In the genomic region with DNA sequence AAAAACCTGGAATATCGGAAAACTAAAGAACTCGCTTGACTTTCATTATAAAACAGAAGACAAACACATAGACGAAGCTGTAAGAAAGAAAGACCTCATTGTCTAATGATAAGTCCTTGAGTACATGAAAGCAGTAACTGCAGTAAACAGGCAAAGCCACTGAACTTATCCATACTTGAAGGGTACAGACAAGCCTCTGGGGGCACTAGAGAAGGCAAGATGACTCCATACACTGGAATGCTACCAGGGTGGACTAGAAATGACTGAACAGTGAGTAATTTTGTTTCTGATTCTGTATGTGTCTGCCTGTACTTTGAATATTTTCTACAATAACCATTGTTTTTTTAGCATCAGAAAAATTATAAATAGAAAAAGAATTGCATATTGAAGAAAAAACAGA, we compare ENCODE assay signal across 10 cellular contexts.
A peak's percentile ranks its signal among the peaks of the same experiment; 100 is the strongest.
DNase-seq lines count a peak whose midpoint lies in the region; ATAC-seq, FAIRE-seq and TF ChIP-seq lines count a peak whose summit lies in the region.
"Had no signal": no experiment of that assay in that cellular context is flagged by ENCODE, and none has a peak within 500 bp of the region (broad histone marks: within the 10 kb centered on the region; RNA-seq: fewer than 3 reads in every experiment).

No MANE protein-coding gene starts in this region.

- no peak overlapping the region for H3K27ac Mint-ChIP-seq in stimulated activated naive B cell treated with anti-CD40 and anti-IgM and Interleukin-4, amounts not matched to agents 10 μg/mL and 1 μg/mL and 100 μg/mL, for 72 hours
- H3K27ac Mint-ChIP-seq: CD14-positive monocyte had no signal

- H3K4me3 Mint-ChIP-seq in stimulated activated naive B cell treated with anti-CD40 and anti-IgM and Interleukin-4, amounts not matched to agents 10 μg/mL and 1 μg/mL and 100 μg/mL, for 72 hours, result no peak overlapping the region
- H3K4me3 Mint-ChIP-seq: CD14-positive monocyte had no signal

- TF ChIP-seq CTCF in RWPE2 (IDR thresholded peaks at IDR 0.05; ENCODE audit: poor library complexity, severe bottlenecking) (peak; percentile 75), fibroblast of villous mesenchyme (IDR thresholded peaks at IDR 0.05; ENCODE audit: insufficient read depth, low read depth, low read length) (no peak), kidney (IDR thresholded peaks at IDR 0.05; ENCODE audit: borderline replicate concordance, extremely low read depth, insufficient read depth) (no peak), right atrium auricular region (IDR thresholded peaks at IDR 0.05) (no peak)

- no peaks in the 10 kb centered on the region for H3K4me1 Mint-ChIP-seq in stimulated activated naive B cell treated with anti-CD40 and anti-IgM and Interleukin-4, amounts not matched to agents 10 μg/mL and 1 μg/mL and 100 μg/mL, for 72 hours
- H3K4me1 Mint-ChIP-seq: CD14-positive monocyte had no signal

- FAIRE-seq in kidney (lab: Jason Lieb, UNC), result no peak

- peak; percentile 97 for ATAC-seq in RWPE2 (ENCODE audit: low read depth)
- peak; percentile 38 to 47 for ATAC-seq in stimulated activated naive B cell treated with anti-CD40 and anti-IgM and Interleukin-4, amounts not matched to agents 10 μg/mL and 1 μg/mL and 100 μg/mL, for 72 hours (replicated peaks)
- no peak for ATAC-seq in stimulated activated naive CD8-positive, alpha-beta T cell treated with anti-CD3 and anti-CD28 coated beads, Interleukin-15, Interleukin-2, amounts not matched to agents 100 U/mL and 50 U/mL, for 24 hours

- H3K9ac ChIP-seq in kidney (ENCODE audit: low read length in 2 of 2), result no peak overlapping the region

- H3K4me1 ChIP-seq in RWPE2 (ENCODE audit: insufficient read depth, poor library complexity, severe bottlenecking) (peaks cover 42% of the 10 kb centered on the region), kidney (ENCODE audit: control insufficient read depth in 1 of 2, insufficient read depth in 1 of 2, low read depth in 1 of 2, low read length in 2 of 2) (no peaks in the 10 kb centered on the region), right atrium auricular region (no peaks in the 10 kb centered on the region)

- DNase-seq in SKM-1 treated with dmso at 0.1 percent for 144 hours (lab: John Stamatoyannopoulos, UW; ENCODE audit: unreplicated experiment) (peak; percentile 11), SKM-1 (lab: John Stamatoyannopoulos, UW; ENCODE audit: unreplicated experiment) (no peak), RWPE2 (ENCODE audit: low spot score) (no peak), fibroblast of villous mesenchyme (ENCODE audit: low read depth) (peak; percentile 7), kidney (no peak), right atrium auricular region (ENCODE audit: low spot score) (no peak)
- no peak for DNase-seq in stimulated activated naive B cell treated with anti-CD40 and anti-IgM and Interleukin-4, amounts not matched to agents 10 μg/mL and 1 μg/mL and 100 μg/mL, for 72 hours
- no peak for DNase-seq in stimulated activated naive CD8-positive, alpha-beta T cell treated with anti-CD3 and anti-CD28 coated beads, Interleukin-15, Interleukin-2, amounts not matched to agents 100 U/mL and 50 U/mL, for 24 hours
- DNase-seq: Right ventricle myocardium superior had no signal

- no peaks in the 10 kb centered on the region for H3K27me3 ChIP-seq in RWPE2 (ENCODE audit: insufficient read depth, poor library complexity, severe bottlenecking)
- H3K27me3 ChIP-seq in right atrium auricular region, result no peaks in the 10 kb centered on the region

- no peaks in the 10 kb centered on the region for H3K27me3 Mint-ChIP-seq in stimulated activated naive B cell treated with anti-CD40 and anti-IgM and Interleukin-4, amounts not matched to agents 10 μg/mL and 1 μg/mL and 100 μg/mL, for 72 hours

- no peaks in the 10 kb centered on the region for H3K36me3 Mint-ChIP-seq in stimulated activated naive B cell treated with anti-CD40 and anti-IgM and Interleukin-4, amounts not matched to agents 10 μg/mL and 1 μg/mL and 100 μg/mL, for 72 hours
- H3K36me3 Mint-ChIP-seq: CD14-positive monocyte had no signal

- no peak overlapping the region for H3K4me3 ChIP-seq in RWPE2 (ENCODE audit: severe bottlenecking)
- no peak overlapping the region for H3K4me3 ChIP-seq in fibroblast of villous mesenchyme (ENCODE audit: low read depth, low read length)
- no peak overlapping the region for H3K4me3 ChIP-seq in kidney (ENCODE audit: low read length in 2 of 2)
- H3K4me3 ChIP-seq in right atrium auricular region, result no peak overlapping the region

- no peaks in the 10 kb centered on the region for H3K9me3 Mint-ChIP-seq in stimulated activated naive B cell treated with anti-CD40 and anti-IgM and Interleukin-4, amounts not matched to agents 10 μg/mL and 1 μg/mL and 100 μg/mL, for 72 hours
- H3K9me3 Mint-ChIP-seq: CD14-positive monocyte had no signal

- H3K9me3 ChIP-seq in RWPE2 (ENCODE audit: severe bottlenecking), result no peaks in the 10 kb centered on the region
- H3K9me3 ChIP-seq in kidney (ENCODE audit: control insufficient read depth in 1 of 2, low read length in 2 of 2), result no peaks in the 10 kb centered on the region
- no peaks in the 10 kb centered on the region for H3K9me3 ChIP-seq in right atrium auricular region

- H3K27ac ChIP-seq in RWPE2 (ENCODE audit: poor library complexity, severe bottlenecking), result peak overlapping the region; percentile 69
- no peak overlapping the region for H3K27ac ChIP-seq in kidney (ENCODE audit: low read depth in 2 of 2, low read length in 2 of 2)
- no peak overlapping the region for H3K27ac ChIP-seq in right atrium auricular region

- intact Hi-C loops in kidney (cut with DNase I), result no loop called here

- H3K36me3 ChIP-seq in RWPE2 (ENCODE audit: low read depth) (peaks cover under 1% of the 10 kb centered on the region), kidney (ENCODE audit: control insufficient read depth in 1 of 2, insufficient read depth in 2 of 2, low read length in 2 of 2) (no peaks in the 10 kb centered on the region), right atrium auricular region (no peaks in the 10 kb centered on the region)

Comparison
In these comparisons a context has a peak if more than half of its experiments do, and no peak if none do; other contexts are left out.
1. DNase-seq: peak in SKM-1 treated with dmso at 0.1 percent for 144 hours (single experiment) and fibroblast of villous mesenchyme (single experiment); none in SKM-1 (single experiment), RWPE2 (single experiment), stimulated activated naive B cell treated with anti-CD40 and anti-IgM and Interleukin-4, amounts not matched to agents 10 μg/mL and 1 μg/mL and 100 μg/mL, for 72 hours (single experiment), stimulated activated naive CD8-positive, alpha-beta T cell treated with anti-CD3 and anti-CD28 coated beads, Interleukin-15, Interleukin-2, amounts not matched to agents 100 U/mL and 50 U/mL, for 24 hours (single experiment), kidney (single experiment) and right atrium auricular region (single experiment).